ENCODE assay signal across 29 cellular contexts in genomic region chr4:141432000-141432712, GRCh38.
A peak's percentile ranks its signal among the peaks of the same experiment; 100 is the strongest.
DNase-seq lines count a peak whose midpoint lies in the region; ATAC-seq and TF ChIP-seq lines count a peak whose summit lies in the region.
"Had no signal": no experiment of that assay in that cellular context is flagged by ENCODE, and none has a peak within 500 bp of the region (broad histone marks: within the 10 kb centered on the region; RNA-seq: fewer than 3 reads in every experiment).

No MANE protein-coding gene starts in this region.

- ATAC-seq in GM21515 (IDR thresholded peaks at IDR 0.05; ENCODE audit: unreplicated experiment): no peak
- ATAC-seq in GM18511 (IDR thresholded peaks at IDR 0.05; ENCODE audit: unreplicated experiment): no peak
- ATAC-seq: activated naive CD4-positive, alpha-beta T cell treated with anti-CD3 and anti-CD28 coated beads, Interleukin-2, amount 50 U/mL, for 72 hours; activated T-helper 17 cell treated with anti-CD3 and anti-CD28 coated beads, Interleukin-2, amount 50 U/mL, for 72 hours; K562; natural killer cell; right cardiac atrium; stimulated activated naive CD8-positive, alpha-beta T cell treated with anti-CD3 and anti-CD28 coated beads, Interleukin-15, Interleukin-2, amounts not matched to agents 100 U/mL and 50 U/mL, for 24 hours had no signal

- DNase-seq in AG20443 (ENCODE audit: low spot score) (peak; percentile 63), NCI-H226 (peak; percentile 5), choroid plexus epithelial cell (ENCODE audit: low read depth) (peak; percentile 58), kidney tubule cell (ENCODE audit: low spot score) (peak; percentile 26), NCI-H187 (lab: John Stamatoyannopoulos, UW) (no peak), HK-2 (ENCODE audit: unreplicated experiment) (no peak)
- DNase-seq: ACHN; activated B cell treated with CpG ODN at 0.5 μM for 24 hours; activated CD4-positive, alpha-beta memory T cell treated with anti-CD3 and anti-CD28 coated beads for 36 hours; activated CD8-positive, alpha-beta memory T cell treated with anti-CD3 and anti-CD28 coated beads, Interleukin-2, amount 50 U/mL, for 48 hours; effector CD4-positive, alpha-beta T cell; mesendoderm; natural killer cell; NCI-H1436; NCI-H2107; NK-92 treated with Interleukin-12 subunit alpha and Interleukin-12 subunit beta, amount 100 ng/mL, for 24 hours; PC-9; right cardiac atrium; SIG-M5; stimulated activated naive CD8-positive, alpha-beta T cell treated with anti-CD3 and anti-CD28 coated beads, Interleukin-15, Interleukin-2, amounts not matched to agents 100 U/mL and 50 U/mL, for 24 hours; SW 1271; T1000; uterus had no signal

- no peak overlapping the region for H3K4me3 ChIP-seq in choroid plexus epithelial cell (ENCODE audit: low read depth, low read length)
- H3K4me3 ChIP-seq: K562, PC-9, thoracic aorta, uterus had no signal

- no peak for TF ChIP-seq CTCF in choroid plexus epithelial cell (conservative IDR thresholded peaks at IDR 0.05; ENCODE audit: low read depth, low read length)

Comparison
In these comparisons a context has a peak if more than half of its experiments do, and no peak if none do; other contexts are left out.
1. DNase-seq: peak in AG20443 (single experiment), NCI-H226 (single experiment), choroid plexus epithelial cell (single experiment) and kidney tubule cell (single experiment); none in NCI-H187 (0 of 2) and HK-2 (single experiment).